15 cellular contexts compared by ENCODE assay signal in the genomic region with DNA sequence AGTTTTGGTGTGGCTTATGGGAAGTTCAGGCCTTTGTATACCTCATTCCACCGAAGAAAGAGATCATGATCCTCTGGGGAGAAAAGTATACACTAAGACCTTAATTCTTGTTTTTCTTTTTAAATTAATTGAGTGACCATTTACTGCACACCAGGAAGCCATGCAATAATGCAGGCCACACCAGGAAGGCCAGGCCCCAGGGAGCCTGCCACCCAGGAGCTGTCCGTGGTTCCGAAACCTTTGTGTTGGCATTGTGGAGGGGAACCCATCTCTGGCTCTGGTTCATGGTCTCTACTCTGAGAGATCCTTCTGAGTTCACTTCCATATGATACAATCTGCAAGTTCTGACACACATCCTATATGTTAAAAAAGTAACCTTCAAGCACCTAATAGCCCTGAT.
DNase-seq lines count a peak whose midpoint lies in the region; ATAC-seq and TF ChIP-seq lines count a peak whose summit lies in the region.
"Had no signal": no experiment of that assay in that cellular context is flagged by ENCODE, and none has a peak within 500 bp of the region (broad histone marks: within the 10 kb centered on the region; RNA-seq: fewer than 3 reads in every experiment).

No MANE protein-coding gene starts in this region.

- H3K9ac ChIP-seq in mammary epithelial cell (ENCODE audit: insufficient read depth, low read length): no peak overlapping the region

- BruUV-seq in mammary epithelial cell (replicated peaks; lab: Mats Ljungman, UMichigan): no TSS peak

- intact Hi-C loops in mammary epithelial cell (cut with micrococcal nuclease): no loop called here

- H3K4me3 ChIP-seq in mammary epithelial cell (replicated peaks in 1 of 3; ENCODE audit: insufficient read depth in 1 of 3, low read depth in 2 of 3, low read length in 3 of 3): no peak overlapping the region
- H3K4me3 ChIP-seq: stomach had no signal

- dilution Hi-C loops in mammary epithelial cell (cut with HindIII; ENCODE audit: low sequenced_read_pairs): no loop called here

- no peaks in the 10 kb centered on the region for H4K20me1 ChIP-seq in mammary epithelial cell (ENCODE audit: insufficient read depth, low read length)

- DNase-seq in DMS 273 (lab: John Stamatoyannopoulos, UW; ENCODE audit: unreplicated experiment) (peak; percentile 26), DMS 273 treated with DMSO at 0.1 percent for 48 hours (lab: John Stamatoyannopoulos, UW) (no peak), NAMALWA (ENCODE audit: low spot score) (peak; percentile 29), mammary epithelial cell (peak; percentile 11), myocyte (ENCODE audit: low read depth) (peak; percentile 64)
- DNase-seq: activated CD4-positive, CD25-positive, alpha-beta regulatory T cell treated with anti-CD3 and anti-CD28 coated beads, Interleukin-2, amount 50 U/mL, for 72 hours; activated naive CD4-positive, alpha-beta T cell treated with Interleukin-2 at 50 U/mL for 16 hours; GDM1; immature natural killer cell; stimulated activated CD4-positive, alpha-beta T cell treated with anti-CD3 and anti-CD28 coated beads, Interleukin-2, amount 100 ng/mL, for 24 hours; stomach had no signal

- H3K4me1 Mint-ChIP-seq in activated T-helper 17 cell treated with anti-CD3 and anti-CD28 coated beads, Interleukin-2, amount 50 U/mL, for 72 hours: no peaks in the 10 kb centered on the region
- H3K4me1 Mint-ChIP-seq: immature natural killer cell had no signal

- H3K4me3 Mint-ChIP-seq in activated T-helper 17 cell treated with anti-CD3 and anti-CD28 coated beads, Interleukin-2, amount 50 U/mL, for 72 hours: no peak overlapping the region
- H3K4me3 Mint-ChIP-seq: immature natural killer cell had no signal

- H2AFZ ChIP-seq in mammary epithelial cell (ENCODE audit: low read depth, low read length): no peak overlapping the region

- CTCF ChIA-PET in mammary epithelial cell (lab: Charles Lee; ENCODE audit: low non-redundant PET): no interaction called here

- no peak for TF ChIP-seq CTCF in mammary epithelial cell (conservative IDR thresholded peaks at IDR 0.05 in 1 of 2, IDR thresholded peaks at IDR 0.05 in 1 of 2; ENCODE audit: extremely low read depth in 1 of 2, insufficient read depth in 1 of 2, low read depth in 1 of 2, low read length in 2 of 2)

- H3K27me3 Mint-ChIP-seq in activated T-helper 17 cell treated with anti-CD3 and anti-CD28 coated beads, Interleukin-2, amount 50 U/mL, for 72 hours: peaks cover 18% of the 10 kb centered on the region

- no peak overlapping the region for H3K27ac ChIP-seq in mammary epithelial cell (ENCODE audit: insufficient read depth, low read depth, low read length)
- H3K27ac ChIP-seq: 22Rv1, stomach had no signal

- in situ Hi-C loops in mammary epithelial cell (cut with MboI; ENCODE audit: low sequenced_read_pairs in 2 of 2): no loop called here

- H3K9me3 Mint-ChIP-seq in activated T-helper 17 cell treated with anti-CD3 and anti-CD28 coated beads, Interleukin-2, amount 50 U/mL, for 72 hours: no peaks in the 10 kb centered on the region
- H3K9me3 Mint-ChIP-seq: immature natural killer cell had no signal

- ATAC-seq in activated T-helper 17 cell treated with anti-CD3 and anti-CD28 coated beads, Interleukin-2, amount 50 U/mL, for 72 hours (replicated peaks): no peak
- no peak for ATAC-seq in GM18520 (IDR thresholded peaks at IDR 0.05; ENCODE audit: unreplicated experiment)
- ATAC-seq in GM19328 (IDR thresholded peaks at IDR 0.05; ENCODE audit: unreplicated experiment): no peak

- H3K27me3 ChIP-seq in mammary epithelial cell (ENCODE audit: insufficient read depth, low read length): peaks cover 2% of the 10 kb centered on the region

- WGBS in mammary epithelial cell (ENCODE audit: low coverage, missing lambda C conversion rate): 33% methylated on average over 3 of the region's 3 CpGs

- no peaks in the 10 kb centered on the region for H3K79me2 ChIP-seq in mammary epithelial cell (ENCODE audit: insufficient read depth, low read length)

- no peak overlapping the region for H3K4me2 ChIP-seq in mammary epithelial cell (ENCODE audit: insufficient read depth, low read depth, low read length)

- H3K36me3 Mint-ChIP-seq in activated T-helper 17 cell treated with anti-CD3 and anti-CD28 coated beads, Interleukin-2, amount 50 U/mL, for 72 hours (ENCODE audit: low read depth): no peaks in the 10 kb centered on the region
- H3K36me3 Mint-ChIP-seq: immature natural killer cell had no signal

- H3K36me3 ChIP-seq in mammary epithelial cell (ENCODE audit: insufficient read depth, low read length): no peaks in the 10 kb centered on the region
- H3K36me3 ChIP-seq: stomach had no signal

- H3K27ac Mint-ChIP-seq in activated T-helper 17 cell treated with anti-CD3 and anti-CD28 coated beads, Interleukin-2, amount 50 U/mL, for 72 hours: no peak overlapping the region
- H3K27ac Mint-ChIP-seq: immature natural killer cell had no signal

- no peaks in the 10 kb centered on the region for H3K9me3 ChIP-seq in mammary epithelial cell (replicated peaks; ENCODE audit: insufficient read depth, low read length)
- H3K9me3 ChIP-seq: stomach had no signal

- H3K4me1 ChIP-seq in mammary epithelial cell (ENCODE audit: insufficient read depth, low read length): no peaks in the 10 kb centered on the region
- H3K4me1 ChIP-seq: stomach had no signal
